11 cellular contexts compared by ENCODE assay signal in genomic region chr1:41474490-41475271, GRCh38. TPM values are rescaled to one million over a fixed set of nuclear protein-coding genes. Genes with fewer than 3 reads are reported as not detected.
DNase-seq lines count a peak whose midpoint lies in the region; ATAC-seq, FAIRE-seq and TF ChIP-seq lines count a peak whose summit lies in the region.
"Had no signal": no experiment of that assay in that cellular context is flagged by ENCODE, and none has a peak within 500 bp of the region (broad histone marks: within the 10 kb centered on the region; RNA-seq: fewer than 3 reads in every experiment).

No MANE protein-coding gene starts in this region.

- no peak overlapping the region for H4K8ac ChIP-seq in IMR-90 (ENCODE audit: low read depth in 2 of 2, low read length in 2 of 2)

- POLR2A ChIA-PET in IMR-90 (lab: Charles Lee; ENCODE audit: unreplicated experiment): no interaction called here

- dilution Hi-C loops in IMR-90 (cut with HindIII; ENCODE audit: low sequenced_read_pairs, unreplicated experiment): no loop called here

- no peak for FAIRE-seq in kidney (lab: Jason Lieb, UNC)

- H3K27ac ChIP-seq in IMR-90 (ENCODE audit: insufficient read depth, low read length) (no peak overlapping the region), kidney (ENCODE audit: low read depth in 2 of 2, low read length in 2 of 2) (peak overlapping the region; percentile 74 to 85), skin epidermis (peak overlapping the region in 11 of 21 experiments; percentile 1 to 83 (median 39))
- H3K27ac ChIP-seq: parathyroid adenoma had no signal

- H3K9me1 ChIP-seq in IMR-90 (ENCODE audit: insufficient read depth, low read length): no peaks in the 10 kb centered on the region

- ATAC-seq in IMR-90 (ENCODE audit: low read depth) (no peak), GM19324 (IDR thresholded peaks at IDR 0.05; ENCODE audit: low FRiP score, unreplicated experiment) (no peak), GM21526 (IDR thresholded peaks at IDR 0.05; ENCODE audit: low FRiP score, unreplicated experiment) (no peak), HG03280 (IDR thresholded peaks at IDR 0.05; ENCODE audit: unreplicated experiment) (no peak)

- WGBS in IMR-90 (ENCODE audit: extremely low coverage in 2 of 2, insufficient read length in 1 of 2), 2 experiments: 41% methylated on average over 10 of the region's 17 CpGs; no CpG with 5 or more reads in 1 of the 2 experiments

- no peaks in the 10 kb centered on the region for H3K9me3 ChIP-seq in IMR-90 (ENCODE audit: control insufficient read depth, insufficient read depth, low read length)
- H3K9me3 ChIP-seq in kidney (ENCODE audit: control insufficient read depth in 1 of 2, low read length in 2 of 2): no peaks in the 10 kb centered on the region

- H2BK5ac ChIP-seq in IMR-90 (ENCODE audit: low read depth, low read length, poor library complexity, severe bottlenecking): no peak overlapping the region

- H3K4me1 ChIP-seq in IMR-90 (ENCODE audit: control insufficient read depth, insufficient read depth, low read length) (no peaks in the 10 kb centered on the region; the same call in 1 of the 2 replicates), kidney (ENCODE audit: control insufficient read depth in 1 of 2, insufficient read depth in 1 of 2, low read depth in 1 of 2, low read length in 2 of 2) (peaks cover 9 to 18% of the 10 kb centered on the region in 2 donors)
- H3K4me1 ChIP-seq: parathyroid adenoma had no signal

- no peak for TF ChIP-seq CTCF in IMR-90 (conservative IDR thresholded peaks at IDR 0.05; ENCODE audit: low read depth, low read length)
- no peak for TF ChIP-seq CTCF in kidney (IDR thresholded peaks at IDR 0.05; ENCODE audit: borderline replicate concordance, extremely low read depth, insufficient read depth)

- no peak overlapping the region for H3K18ac ChIP-seq in IMR-90 (ENCODE audit: low read depth, low read length)

- H3K56ac ChIP-seq in IMR-90 (ENCODE audit: extremely low read depth, insufficient read depth, low read length): no peak overlapping the region

- H4K20me1 ChIP-seq in IMR-90 (ENCODE audit: insufficient read depth, low read length): no peaks in the 10 kb centered on the region

- in situ Hi-C loops in IMR-90 (cut with MboI; ENCODE audit: low sequenced_read_pairs): no loop called here

- no peak overlapping the region for H2BK15ac ChIP-seq in IMR-90 (ENCODE audit: low read depth, low read length)

- TF ChIP-seq RAD21 in IMR-90 (IDR thresholded peaks at IDR 0.05; ENCODE audit: low read length): no peak

- no peak for DNase-seq in IMR-90
- DNase-seq in astrocyte of the hippocampus (ENCODE audit: low read depth, low spot score): peak; percentile 95
- DNase-seq in kidney: peak; percentile 86
- DNase-seq in NCI-H526 (lab: John Stamatoyannopoulos, UW): no peak
- DNase-seq: activated naive CD4-positive, alpha-beta T cell had no signal

- no peak overlapping the region for H3K4me3 ChIP-seq in IMR-90 (ENCODE audit: insufficient read depth, low read depth, low read length)
- no peak overlapping the region for H3K4me3 ChIP-seq in kidney (ENCODE audit: low read length in 2 of 2)
- no peak overlapping the region for H3K4me3 ChIP-seq in skin epidermis

- no peak for TF ChIP-seq POLR2A in IMR-90 (IDR thresholded peaks at IDR 0.05; ENCODE audit: low read depth, low read length)

- H3K9ac ChIP-seq in IMR-90 (ENCODE audit: low read depth, low read length) (no peak overlapping the region), kidney (ENCODE audit: low read length in 2 of 2) (peak overlapping the region in 1 of 2 donors; percentile 49)
- H3K9ac ChIP-seq: parathyroid adenoma had no signal

- H2AK5ac ChIP-seq in IMR-90 (ENCODE audit: low read depth, low read length): no peak overlapping the region

- no peaks in the 10 kb centered on the region for H3K79me1 ChIP-seq in IMR-90 (ENCODE audit: low read depth in 1 of 2, low read length in 2 of 2)

- BruUV-seq in IMR-90 (replicated peaks; lab: Mats Ljungman, UMichigan): no TSS peak

- H2BK120ac ChIP-seq in IMR-90 (ENCODE audit: low read depth, low read length): no peak overlapping the region

- H2BK20ac ChIP-seq in IMR-90 (ENCODE audit: low read depth, low read length): no peak overlapping the region

- CTCF ChIA-PET in IMR-90 (lab: Yijun Ruan, JAX): no interaction called here

- H4K91ac ChIP-seq in IMR-90 (ENCODE audit: insufficient read depth, low read depth, low read length): no peak overlapping the region

- peak overlapping the region; percentile 47 for H2AK9ac ChIP-seq in IMR-90 (replicated peaks; ENCODE audit: low read depth, low read length, poor library complexity)

- intact Hi-C loops in IMR-90 (cut with micrococcal nuclease) (no loop called here), kidney (cut with DNase I) (no loop called here)

- H3K4ac ChIP-seq in IMR-90 (ENCODE audit: low read depth, low read length): no peak overlapping the region

- H3K36me3 ChIP-seq in IMR-90 (ENCODE audit: control insufficient read depth, insufficient read depth, low read length) (no peaks in the 10 kb centered on the region), kidney (ENCODE audit: control insufficient read depth in 1 of 2, insufficient read depth in 2 of 2, low read length in 2 of 2) (no peaks in the 10 kb centered on the region)

- H3K27me3 ChIP-seq in IMR-90 (ENCODE audit: control insufficient read depth, insufficient read depth, low read length): peaks cover 15% of the 10 kb centered on the region

- H3K14ac ChIP-seq in IMR-90 (replicated peaks; ENCODE audit: low read depth, low read length): no peak overlapping the region

- H3K4me2 ChIP-seq in IMR-90 (ENCODE audit: low read depth, low read length): no peak overlapping the region

- H4K5ac ChIP-seq in IMR-90 (ENCODE audit: low read depth, low read length): no peak overlapping the region

- H3K23ac ChIP-seq in IMR-90 (ENCODE audit: low read depth, low read length): no peak overlapping the region

- peak overlapping the region; percentile 2 for H2AFZ ChIP-seq in IMR-90 (replicated peaks; ENCODE audit: low read length, poor library complexity)
- H2AFZ ChIP-seq: parathyroid adenoma had no signal

TF ChIP-seq in IMR-90, 13 proteins besides CTCF, POLR2A, EP300 and RAD21:
- TF ChIP-seq BHLHE40 (IDR thresholded peaks at IDR 0.05; ENCODE audit: low read depth, low read length) (no peak), NFE2L2 (IDR thresholded peaks at IDR 0.05; ENCODE audit: low read depth, low read length) (no peak), MAZ (IDR thresholded peaks at IDR 0.05; ENCODE audit: borderline replicate concordance, low read depth, low read length) (no peak), MXI1 (IDR thresholded peaks at IDR 0.05; ENCODE audit: borderline replicate concordance, low read depth, low read length) (no peak), CHD1 (IDR thresholded peaks at IDR 0.05; ENCODE audit: low read depth, low read length) (no peak), FOS (IDR thresholded peaks at IDR 0.05; ENCODE audit: low read depth, low read length) (no peak), RFX5 (IDR thresholded peaks at IDR 0.05; ENCODE audit: low read depth, low read length) (no peak), RCOR1 (IDR thresholded peaks at IDR 0.05; ENCODE audit: insufficient replicate concordance, low read length) (no peak), SMC3 (IDR thresholded peaks at IDR 0.05; ENCODE audit: low read depth, low read length) (no peak)
- TF ChIP-seq, protein P1, sequence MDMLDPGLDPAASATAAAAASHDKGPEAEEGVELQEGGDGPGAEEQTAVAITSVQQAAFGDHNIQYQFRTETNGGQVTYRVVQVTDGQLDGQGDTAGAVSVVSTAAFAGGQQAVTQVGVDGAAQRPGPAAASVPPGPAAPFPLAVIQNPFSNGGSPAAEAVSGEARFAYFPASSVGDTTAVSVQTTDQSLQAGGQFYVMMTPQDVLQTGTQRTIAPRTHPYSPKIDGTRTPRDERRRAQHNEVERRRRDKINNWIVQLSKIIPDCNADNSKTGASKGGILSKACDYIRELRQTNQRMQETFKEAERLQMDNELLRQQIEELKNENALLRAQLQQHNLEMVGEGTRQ (IDR thresholded peaks at IDR 0.05; ENCODE audit: low read depth, low read length): no peak
- TF ChIP-seq, protein P2, sequence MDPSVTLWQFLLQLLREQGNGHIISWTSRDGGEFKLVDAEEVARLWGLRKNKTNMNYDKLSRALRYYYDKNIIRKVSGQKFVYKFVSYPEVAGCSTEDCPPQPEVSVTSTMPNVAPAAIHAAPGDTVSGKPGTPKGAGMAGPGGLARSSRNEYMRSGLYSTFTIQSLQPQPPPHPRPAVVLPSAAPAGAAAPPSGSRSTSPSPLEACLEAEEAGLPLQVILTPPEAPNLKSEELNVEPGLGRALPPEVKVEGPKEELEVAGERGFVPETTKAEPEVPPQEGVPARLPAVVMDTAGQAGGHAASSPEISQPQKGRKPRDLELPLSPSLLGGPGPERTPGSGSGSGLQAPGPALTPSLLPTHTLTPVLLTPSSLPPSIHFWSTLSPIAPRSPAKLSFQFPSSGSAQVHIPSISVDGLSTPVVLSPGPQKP (IDR thresholded peaks at IDR 0.05; ENCODE audit: borderline replicate concordance, low read depth, low read length): no peak

RNA-seq across cellular contexts. Expression of gene EDN2, which starts 9.8 kb away (rescaled TPM):
- total RNA-seq in IMR-90 (2012; rRNA removed): not detected in 2 replicates
- polyA plus RNA-seq in IMR-90 (2012; rRNA removed): 0.22 and 0.27 TPM in 2 replicates
- polyA plus RNA-seq in IMR-90 (2012; cell fraction: cytosol; rRNA removed): 0.05 and 0.14 TPM in 2 replicates
- polyA plus RNA-seq in IMR-90 (2012; cell fraction: nucleus; rRNA removed; ENCODE audit: low replicate concordance): 0.69 and 1.0 TPM in 2 replicates
- 2.9 TPM for total RNA-seq in kidney
- polyA plus RNA-seq in kidney (ENCODE audit: insufficient read depth, low read depth, low replicate concordance): 2.3 TPM
- total RNA-seq: T-helper 2 cell treated with Interferon-gamma antibody and Interleukin-4, amounts not matched to agents 100 ng/mL and 5 ng/mL, for 36 hours had no signal

Comparison
In these comparisons a context has a peak if more than half of its experiments do, and no peak if none do; other contexts are left out.
1. DNase-seq: peak in astrocyte of the hippocampus (single experiment) and kidney (single experiment); none in IMR-90 (single experiment) and NCI-H526 (0 of 2).